2 cellular contexts compared by ENCODE assay signal in the genomic region with DNA sequence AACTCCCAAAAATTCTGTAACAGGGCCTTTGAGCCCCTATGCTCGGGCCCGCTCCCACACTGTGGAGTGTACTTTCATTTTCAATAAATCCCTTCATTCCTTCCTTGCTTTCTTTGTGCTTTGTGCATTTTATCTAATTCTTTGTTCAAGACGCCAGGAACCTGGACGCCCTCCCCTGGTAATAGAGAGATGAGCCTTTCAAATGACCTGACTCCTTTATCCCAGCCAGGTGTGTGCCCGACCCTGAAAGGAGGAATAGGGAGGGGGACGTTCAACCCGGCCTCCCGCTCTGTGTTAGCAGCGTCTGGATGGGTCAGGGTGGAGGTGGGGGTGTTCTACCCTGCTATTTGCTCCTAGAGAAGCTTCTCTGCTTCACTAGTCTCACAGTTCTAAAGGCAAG.
TF ChIP-seq lines count a peak whose summit lies in the region.

No MANE protein-coding gene starts in this region.

TF ChIP-seq in HCT116, 20 proteins besides CTCF, POLR2A, EP300 and RAD21 (continued from another document):
- TF ChIP-seq, protein P1, sequence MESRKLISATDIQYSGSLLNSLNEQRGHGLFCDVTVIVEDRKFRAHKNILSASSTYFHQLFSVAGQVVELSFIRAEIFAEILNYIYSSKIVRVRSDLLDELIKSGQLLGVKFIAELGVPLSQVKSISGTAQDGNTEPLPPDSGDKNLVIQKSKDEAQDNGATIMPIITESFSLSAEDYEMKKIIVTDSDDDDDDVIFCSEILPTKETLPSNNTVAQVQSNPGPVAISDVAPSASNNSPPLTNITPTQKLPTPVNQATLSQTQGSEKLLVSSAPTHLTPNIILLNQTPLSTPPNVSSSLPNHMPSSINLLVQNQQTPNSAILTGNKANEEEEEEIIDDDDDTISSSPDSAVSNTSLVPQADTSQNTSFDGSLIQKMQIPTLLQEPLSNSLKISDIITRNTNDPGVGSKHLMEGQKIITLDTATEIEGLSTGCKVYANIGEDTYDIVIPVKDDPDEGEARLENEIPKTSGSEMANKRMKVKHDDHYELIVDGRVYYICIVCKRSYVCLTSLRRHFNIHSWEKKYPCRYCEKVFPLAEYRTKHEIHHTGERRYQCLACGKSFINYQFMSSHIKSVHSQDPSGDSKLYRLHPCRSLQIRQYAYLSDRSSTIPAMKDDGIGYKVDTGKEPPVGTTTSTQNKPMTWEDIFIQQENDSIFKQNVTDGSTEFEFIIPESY (IDR thresholded peaks at IDR 0.05; ENCODE audit: extremely low read depth, insufficient replicate concordance, low read length) = no peak
- TF ChIP-seq SP1 (IDR thresholded peaks at IDR 0.05; ENCODE audit: low read depth) (no peak), YY1 (IDR thresholded peaks at IDR 0.05; ENCODE audit: extremely low read depth, insufficient replicate concordance, low read depth, low read length) (no peak), POLR2AphosphoS5 (IDR thresholded peaks at IDR 0.05; ENCODE audit: low read depth, low read length) (no peak), EGR1 (IDR thresholded peaks at IDR 0.05; ENCODE audit: low read depth) (no peak), ELF1 (IDR thresholded peaks at IDR 0.05; ENCODE audit: borderline replicate concordance, low read depth) (no peak), CBX3 (IDR thresholded peaks at IDR 0.05; ENCODE audit: low read depth) (no peak), SIN3A (IDR thresholded peaks at IDR 0.05; ENCODE audit: low read depth) (no peak), JUND (IDR thresholded peaks at IDR 0.05) (no peak)

TF ChIP-seq in WTC11, 78 proteins besides CTCF, POLR2A, EP300 and RAD21 (continued from another document):
- TF ChIP-seq, protein P2, sequence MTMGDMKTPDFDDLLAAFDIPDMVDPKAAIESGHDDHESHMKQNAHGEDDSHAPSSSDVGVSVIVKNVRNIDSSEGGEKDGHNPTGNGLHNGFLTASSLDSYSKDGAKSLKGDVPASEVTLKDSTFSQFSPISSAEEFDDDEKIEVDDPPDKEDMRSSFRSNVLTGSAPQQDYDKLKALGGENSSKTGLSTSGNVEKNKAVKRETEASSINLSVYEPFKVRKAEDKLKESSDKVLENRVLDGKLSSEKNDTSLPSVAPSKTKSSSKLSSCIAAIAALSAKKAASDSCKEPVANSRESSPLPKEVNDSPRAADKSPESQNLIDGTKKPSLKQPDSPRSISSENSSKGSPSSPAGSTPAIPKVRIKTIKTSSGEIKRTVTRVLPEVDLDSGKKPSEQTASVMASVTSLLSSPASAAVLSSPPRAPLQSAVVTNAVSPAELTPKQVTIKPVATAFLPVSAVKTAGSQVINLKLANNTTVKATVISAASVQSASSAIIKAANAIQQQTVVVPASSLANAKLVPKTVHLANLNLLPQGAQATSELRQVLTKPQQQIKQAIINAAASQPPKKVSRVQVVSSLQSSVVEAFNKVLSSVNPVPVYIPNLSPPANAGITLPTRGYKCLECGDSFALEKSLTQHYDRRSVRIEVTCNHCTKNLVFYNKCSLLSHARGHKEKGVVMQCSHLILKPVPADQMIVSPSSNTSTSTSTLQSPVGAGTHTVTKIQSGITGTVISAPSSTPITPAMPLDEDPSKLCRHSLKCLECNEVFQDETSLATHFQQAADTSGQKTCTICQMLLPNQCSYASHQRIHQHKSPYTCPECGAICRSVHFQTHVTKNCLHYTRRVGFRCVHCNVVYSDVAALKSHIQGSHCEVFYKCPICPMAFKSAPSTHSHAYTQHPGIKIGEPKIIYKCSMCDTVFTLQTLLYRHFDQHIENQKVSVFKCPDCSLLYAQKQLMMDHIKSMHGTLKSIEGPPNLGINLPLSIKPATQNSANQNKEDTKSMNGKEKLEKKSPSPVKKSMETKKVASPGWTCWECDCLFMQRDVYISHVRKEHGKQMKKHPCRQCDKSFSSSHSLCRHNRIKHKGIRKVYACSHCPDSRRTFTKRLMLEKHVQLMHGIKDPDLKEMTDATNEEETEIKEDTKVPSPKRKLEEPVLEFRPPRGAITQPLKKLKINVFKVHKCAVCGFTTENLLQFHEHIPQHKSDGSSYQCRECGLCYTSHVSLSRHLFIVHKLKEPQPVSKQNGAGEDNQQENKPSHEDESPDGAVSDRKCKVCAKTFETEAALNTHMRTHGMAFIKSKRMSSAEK (CRISPR knock-in tag; IDR thresholded peaks at IDR 0.05; ENCODE audit: borderline replicate concordance) = no peak
- TF ChIP-seq, protein P3, sequence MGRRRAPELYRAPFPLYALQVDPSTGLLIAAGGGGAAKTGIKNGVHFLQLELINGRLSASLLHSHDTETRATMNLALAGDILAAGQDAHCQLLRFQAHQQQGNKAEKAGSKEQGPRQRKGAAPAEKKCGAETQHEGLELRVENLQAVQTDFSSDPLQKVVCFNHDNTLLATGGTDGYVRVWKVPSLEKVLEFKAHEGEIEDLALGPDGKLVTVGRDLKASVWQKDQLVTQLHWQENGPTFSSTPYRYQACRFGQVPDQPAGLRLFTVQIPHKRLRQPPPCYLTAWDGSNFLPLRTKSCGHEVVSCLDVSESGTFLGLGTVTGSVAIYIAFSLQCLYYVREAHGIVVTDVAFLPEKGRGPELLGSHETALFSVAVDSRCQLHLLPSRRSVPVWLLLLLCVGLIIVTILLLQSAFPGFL (CRISPR knock-in tag; IDR thresholded peaks at IDR 0.05; ENCODE audit: borderline replicate concordance) = no peak
